In genomic region chr22:46293591-46294260, GRCh38 we compare ENCODE assay signal across 8 cellular contexts. TPM values are rescaled to one million over a fixed set of nuclear protein-coding genes. Genes with fewer than 3 reads are reported as not detected.
DNase-seq lines count a peak whose midpoint lies in the region; ATAC-seq and TF ChIP-seq lines count a peak whose summit lies in the region.
"Had no signal": no experiment of that assay in that cellular context is flagged by ENCODE, and none has a peak within 500 bp of the region (broad histone marks: within the 10 kb centered on the region; RNA-seq: fewer than 3 reads in every experiment).

No MANE protein-coding gene starts in this region.

- H3K4me2 ChIP-seq in OCI-LY7 (ENCODE audit: low read length) = peak overlapping the region; percentile 61

- H3K27me3 ChIP-seq in gastrocnemius medialis (no peaks in the 10 kb centered on the region), stomach (no peaks in the 10 kb centered on the region), vagina (no peaks in the 10 kb centered on the region)

- H4K20me1 ChIP-seq in OCI-LY7 (ENCODE audit: insufficient read depth, low read length) = no peaks in the 10 kb centered on the region

- H3K9me3 ChIP-seq in OCI-LY7 (ENCODE audit: low read length) = no peaks in the 10 kb centered on the region
- H3K9me3 ChIP-seq in gastrocnemius medialis = no peaks in the 10 kb centered on the region
- peaks cover 0 to 12% (median 5%) of the 10 kb centered on the region in 4 donors for H3K9me3 ChIP-seq in stomach
- H3K9me3 ChIP-seq in vagina = no peaks in the 10 kb centered on the region

- TF ChIP-seq POLR2A in gastrocnemius medialis (IDR thresholded peaks at IDR 0.05) = peak in 1 of 2 donors; percentile 14
- no peak for TF ChIP-seq POLR2A in stomach (IDR thresholded peaks at IDR 0.05)
- no peak for TF ChIP-seq POLR2A in vagina (IDR thresholded peaks at IDR 0.05)

- 73 to 88% (median 83%) methylated on average over 7 to 11 of the region's 11 CpGs for WGBS in stomach, 5 donors

- H3K27ac ChIP-seq in OCI-LY7 (ENCODE audit: low read depth, low read length, poor library complexity, severe bottlenecking) = peak overlapping the region; percentile 65
- peak overlapping the region in 2 of 4 donors; percentile 22 to 32 for H3K27ac ChIP-seq in gastrocnemius medialis
- H3K27ac ChIP-seq in stomach = peak overlapping the region in 1 of 5 donors; percentile 37
- H3K27ac ChIP-seq in vagina = no peak overlapping the region

- H3K4me1 ChIP-seq in OCI-LY7 (ENCODE audit: insufficient read depth, low read length, poor library complexity, severe bottlenecking) (peaks cover 50% of the 10 kb centered on the region), gastrocnemius medialis (peaks cover 18 to 26% of the 10 kb centered on the region in 2 donors), stomach (peaks cover 16 to 29% (median 24%) of the 10 kb centered on the region in 4 donors), vagina (peaks cover 20% of the 10 kb centered on the region)

- POLR2A ChIA-PET in OCI-LY7 (lab: Charles Lee) = interaction anchor here (0.6 to 0.8 kb wide), 2 partner anchors 162 to 527 kb away, joined by 3 to 5 read pairs; no protein-coding TSS in a partner anchor

- CTCF ChIA-PET in OCI-LY7 (lab: Charles Lee; ENCODE audit: unreplicated experiment) = interaction anchor here (0.6 kb wide), 1 partner anchor 45 kb away, joined by 3 read pairs; no protein-coding TSS in a partner anchor

- in situ Hi-C loops in gastrocnemius medialis (cut with MboI; ENCODE audit: low sequenced_read_pairs in 4 of 4) = no loop called here

- intact Hi-C loops in OCI-LY7 (cut with micrococcal nuclease; ENCODE audit: unreplicated experiment) (loop anchor here (10.0 kb wide), 1 partner anchor 259 kb away; no protein-coding TSS in a partner anchor), gastrocnemius medialis (cut with DNase I; ENCODE audit: low total_unique reads) (no loop called here), stomach (cut with DNase I; ENCODE audit: low total_unique reads) (no loop called here), vagina (cut with DNase I) (loop anchor here (10.0 kb wide), 1 partner anchor 299 kb away; no protein-coding TSS in a partner anchor)

- H2AFZ ChIP-seq in OCI-LY7 (ENCODE audit: low read length) = peak overlapping the region; percentile 75

- H3K4me3 ChIP-seq in OCI-LY7 (ENCODE audit: low read depth, low read length, poor library complexity, severe bottlenecking) (no peak overlapping the region), foreskin fibroblast (ENCODE audit: low read depth in 1 of 2, low read length in 2 of 2) (no peak overlapping the region), gastrocnemius medialis (no peak overlapping the region), stomach (no peak overlapping the region), vagina (no peak overlapping the region)

- ATAC-seq in gastrocnemius medialis (no peak), esophagus mucosa (no peak)

- H3K36me3 ChIP-seq in OCI-LY7 (ENCODE audit: insufficient read depth, low read length) (peaks cover 8% of the 10 kb centered on the region), gastrocnemius medialis (peaks cover 0 to 16% of the 10 kb centered on the region in 2 donors), stomach (peaks cover 25 to 54% (median 52%) of the 10 kb centered on the region in 4 donors), vagina (peaks cover 0 to 17% of the 10 kb centered on the region in 2 donors)

- no peaks in the 10 kb centered on the region for H3K9me2 ChIP-seq in OCI-LY7 (ENCODE audit: insufficient read depth, low read length)

- H3K79me2 ChIP-seq in OCI-LY7 (ENCODE audit: insufficient read depth, low read depth, low read length) = peaks cover 17% of the 10 kb centered on the region

- peak; percentile 49 for TF ChIP-seq CTCF in OCI-LY7 (conservative IDR thresholded peaks at IDR 0.05; ENCODE audit: low read length)
- no peak for TF ChIP-seq CTCF in foreskin fibroblast (IDR thresholded peaks at IDR 0.05; ENCODE audit: low read depth, low read length)
- no peak for TF ChIP-seq CTCF in gastrocnemius medialis (IDR thresholded peaks at IDR 0.05 in 4 of 5, conservative IDR thresholded peaks at IDR 0.05 in 1 of 5)
- no peak for TF ChIP-seq CTCF in stomach (IDR thresholded peaks at IDR 0.05)
- no peak for TF ChIP-seq CTCF in vagina (IDR thresholded peaks at IDR 0.05)

- BruUV-seq in OCI-LY7 (replicated peaks; lab: Mats Ljungman, UMichigan) = no TSS peak

- no peak for TF ChIP-seq EP300 in stomach (IDR thresholded peaks at IDR 0.05)

- DNase-seq in GM04503 (ENCODE audit: low read depth) (peak; percentile 27), OCI-LY7 (ENCODE audit: low spot score) (peak; percentile 76), foreskin fibroblast (peak; percentile 86 to 94), gastrocnemius medialis (peak; percentile 43 to 48), stomach (no peak), vagina (ENCODE audit: extremely low spot score in 2 of 2) (no peak)
- DNase-seq: activated CD4-positive, CD25-positive, alpha-beta regulatory T cell treated with anti-CD3 and anti-CD28 coated beads, Interleukin-2, amount 50 U/mL, for 72 hours had no signal

RNA-seq across cellular contexts. Expression of gene GTSE1, which starts 2.9 kb away (rescaled TPM):
- 54.7 and 56.0 TPM in 2 replicates for total RNA-seq in OCI-LY7 (2014; rRNA removed; shearing (Covaris generic))
- total RNA-seq in OCI-LY7 (2022) = 109 and 114 TPM in 2 replicates
- under 1 TPM in 2 of 4 donors, not detected in 2; 0.13 to 0.49 TPM for total RNA-seq in gastrocnemius medialis
- total RNA-seq in stomach = 10 to 100 TPM in 2 of 5 donors, 1 to 10 TPM in 3; 2.6 to 64.0 (median 8.1) TPM
- polyA plus RNA-seq in stomach = 1 to 10 TPM; 1.1 to 4.3 (median 2.7) TPM
- total RNA-seq in esophagus mucosa = 10.2 TPM
- 2.2 TPM for total RNA-seq in vagina

RNA-seq across cellular contexts. Expression of gene TTC38, which starts 25.9 kb away (rescaled TPM):
- total RNA-seq in OCI-LY7 (2014; rRNA removed; shearing (Covaris generic)) = 0.21 and 0.44 TPM in 2 replicates
- 2.4 and 2.7 TPM in 2 replicates for total RNA-seq in OCI-LY7 (2022)
- total RNA-seq in gastrocnemius medialis = 10 to 100 TPM; 30.4 to 58.3 (median 43.1) TPM
- 100 to 1,000 TPM in 2 of 5 donors, 10 to 100 TPM in 3; 35.2 to 411 (median 88.8) TPM for total RNA-seq in stomach
- polyA plus RNA-seq in stomach = 10 to 100 TPM; 20.0 to 36.4 (median 22.7) TPM
- 11.2 TPM for total RNA-seq in esophagus mucosa
- 58.7 TPM for total RNA-seq in vagina

RNA-seq across cellular contexts. Expression of gene PKDREJ, which starts 30.6 kb away (rescaled TPM):
- not detected in 2 replicates for total RNA-seq in OCI-LY7 (2014; rRNA removed; shearing (Covaris generic))
- total RNA-seq in OCI-LY7 (2022) (not detected in 2 replicates), gastrocnemius medialis (not detected), stomach (under 1 TPM in 1 of 5 donors, not detected in 4; under 0.01 TPM), esophagus mucosa (0.04 TPM), vagina (not detected)
- under 1 TPM in 2 of 3 donors, not detected in 1; 0.06 to 0.10 TPM for polyA plus RNA-seq in stomach

RNA-seq across cellular contexts. Expression of gene TRMU, which starts 41.8 kb away (rescaled TPM):
- 73.6 and 88.2 TPM in 2 replicates for total RNA-seq in OCI-LY7 (2014; rRNA removed; shearing (Covaris generic))
- total RNA-seq in OCI-LY7 (2022) (109 and 121 TPM in 2 replicates), gastrocnemius medialis (10 to 100 TPM in 3 of 4 donors, 1 to 10 TPM in 1; 9.1 to 14.4 (median 13.0) TPM), stomach (100 to 1,000 TPM in 1 of 5 donors, 10 to 100 TPM in 4; 47.9 to 114 (median 68.8) TPM), esophagus mucosa (19.8 TPM), vagina (37.1 TPM)
- polyA plus RNA-seq in stomach = 10 to 100 TPM; 23.8 to 30.0 (median 28.0) TPM

RNA-seq across cellular contexts. Expression of gene CDPF1, which starts 43.6 kb away (rescaled TPM):
- total RNA-seq in OCI-LY7 (2014; rRNA removed; shearing (Covaris generic)) = 17.4 and 22.7 TPM in 2 replicates
- total RNA-seq in OCI-LY7 (2022) = 15.4 and 19.4 TPM in 2 replicates
- total RNA-seq in gastrocnemius medialis = 10 to 100 TPM in 2 of 4 donors, 1 to 10 TPM in 2; 6.3 to 18.8 (median 12.5) TPM
- 10 to 100 TPM in 3 of 5 donors, 1 to 10 TPM in 1, not detected in 1; 7.2 to 24.6 (median 12.7) TPM for total RNA-seq in stomach
- 10 to 100 TPM in 2 of 3 donors, 1 to 10 TPM in 1; 9.7 to 12.1 (median 11.6) TPM for polyA plus RNA-seq in stomach
- total RNA-seq in esophagus mucosa = 3.1 TPM
- total RNA-seq in vagina = 22.1 TPM

Comparison
In these comparisons a context has a peak if more than half of its experiments do, and no peak if none do; other contexts are left out.
1. DNase-seq: peak in GM04503 (single experiment), OCI-LY7 (single experiment), foreskin fibroblast (2 of 2) and gastrocnemius medialis (2 of 2); none in stomach (single experiment) and vagina (0 of 2).
2. intact Hi-C loops: an anchor here in OCI-LY7 (10.0 kb wide) and vagina (10.0 kb wide); none called in gastrocnemius medialis and stomach.